Comparison of ENCODE assay signal across 17 cellular contexts in the genomic region with DNA sequence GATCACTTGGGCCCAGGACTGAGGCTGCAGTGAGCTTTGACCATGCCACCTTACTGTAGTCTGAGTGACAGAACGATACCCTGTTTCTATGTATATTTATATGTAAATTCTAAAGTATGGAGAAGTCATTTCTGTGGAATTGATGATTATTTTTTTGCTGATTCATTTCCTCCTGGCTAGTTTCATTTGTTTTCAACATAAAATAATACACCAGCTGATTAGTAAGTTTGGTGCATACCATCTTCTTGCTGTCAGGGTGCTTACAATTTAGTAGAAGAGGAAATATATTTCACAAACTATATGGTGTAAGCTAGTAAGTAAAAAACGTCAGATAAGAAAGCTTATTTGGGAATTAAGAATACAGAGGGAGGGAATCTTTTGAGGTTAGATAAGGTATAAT. TPM values are rescaled to one million over a fixed set of nuclear protein-coding genes. Genes with fewer than 3 reads are reported as not detected.
DNase-seq lines count a peak whose midpoint lies in the region; ATAC-seq and TF ChIP-seq lines count a peak whose summit lies in the region.
"Had no signal": no experiment of that assay in that cellular context is flagged by ENCODE, and none has a peak within 500 bp of the region (broad histone marks: within the 10 kb centered on the region; RNA-seq: fewer than 3 reads in every experiment).

No MANE protein-coding gene starts in this region.

- H3K4me3 ChIP-seq in ACC112 (ENCODE audit: low read depth, low read length) (no peak overlapping the region), adipocyte (ENCODE audit: low read length) (no peak overlapping the region), fibroblast of mammary gland (ENCODE audit: control insufficient read depth, low read depth, low read length) (no peak overlapping the region)

- H3K79me2 ChIP-seq in ACC112 (ENCODE audit: control insufficient read depth, insufficient read depth, low read length, unreplicated experiment), result no peaks in the 10 kb centered on the region

- no peaks in the 10 kb centered on the region for H3K36me3 ChIP-seq in ACC112 (ENCODE audit: insufficient read depth, low read length)
- H3K36me3 ChIP-seq in adipocyte (ENCODE audit: control insufficient read depth, insufficient read depth, low read length, severe bottlenecking), result no peaks in the 10 kb centered on the region

- intact Hi-C loops in cardiac septum (cut with DNase I), result loop anchor here (5.0 kb wide), 1 partner anchor 565 kb away; no protein-coding TSS in a partner anchor

- H3K4me1 ChIP-seq in ACC112 (ENCODE audit: control insufficient read depth, insufficient read depth, low read length, unreplicated experiment) (peaks cover 28% of the 10 kb centered on the region), adipocyte (ENCODE audit: control insufficient read depth, insufficient read depth, low read length) (no peaks in the 10 kb centered on the region)

- DNase-seq in EH (ENCODE audit: low read depth), result peak; percentile 25
- DNase-seq in adipocyte (ENCODE audit: low read depth), result peak; percentile 28
- peak; percentile 15 for DNase-seq in fibroblast of mammary gland (ENCODE audit: low read depth)
- no peak for DNase-seq in COLO668 (lab: John Stamatoyannopoulos, UW; ENCODE audit: unreplicated experiment)
- DNase-seq in cardiac septum (ENCODE audit: low spot score), result no peak
- DNase-seq: COR-L47, DMS 273 treated with DMSO at 0.1 percent for 48 hours, DND-41, GF-D8, MV-4-11, NCI-H1694 treated with DMSO at 0.1 percent for 48 hours, NCI-H748 treated with DMSO at 0.1 percent for 48 hours had no signal

- TF ChIP-seq CTCF in fibroblast of mammary gland (conservative IDR thresholded peaks at IDR 0.05; ENCODE audit: control insufficient read depth, insufficient read depth, low read depth, low read length), result no peak

- no peak overlapping the region for H2AFZ ChIP-seq in ACC112 (ENCODE audit: low read length, unreplicated experiment)

- no peak for ATAC-seq in GM19397 (IDR thresholded peaks at IDR 0.05; ENCODE audit: unreplicated experiment)
- no peak for ATAC-seq in HG03354 (IDR thresholded peaks at IDR 0.05; ENCODE audit: poor library complexity, severe bottlenecking, unreplicated experiment)
- ATAC-seq: HepG2 had no signal

- peak overlapping the region; percentile 10 for H3K27ac ChIP-seq in ACC112 (ENCODE audit: low read depth, low read length)
- H3K27ac ChIP-seq: KMS-11 had no signal

- no peaks in the 10 kb centered on the region for H3K9me3 ChIP-seq in adipocyte (ENCODE audit: control insufficient read depth, low read length)

- no peak overlapping the region for H3K9ac ChIP-seq in adipocyte (ENCODE audit: low read length)
- H3K9ac ChIP-seq: KMS-11 had no signal

- H3K27me3 ChIP-seq in ACC112 (ENCODE audit: insufficient read depth, low read length) (no peaks in the 10 kb centered on the region), adipocyte (replicated peaks; ENCODE audit: control insufficient read depth, insufficient read depth, low read length) (no peaks in the 10 kb centered on the region)

RNA-seq across cellular contexts. Expression of gene SLC25A26, which starts 36.0 kb away (rescaled TPM):
- 18.6 TPM for total RNA-seq in cardiac septum

Comparison
In these comparisons a context has a peak if more than half of its experiments do, and no peak if none do; other contexts are left out.
1. DNase-seq: peak in EH (single experiment), adipocyte (single experiment) and fibroblast of mammary gland (single experiment); none in COLO668 (single experiment) and cardiac septum (single experiment).